ENCODE assay signal across 18 cellular contexts in genomic region chr17:46106966-46107644, GRCh38.
DNase-seq lines count a peak whose midpoint lies in the region; ATAC-seq, FAIRE-seq and TF ChIP-seq lines count a peak whose summit lies in the region.
"Had no signal": no experiment of that assay in that cellular context is flagged by ENCODE, and none has a peak within 500 bp of the region (broad histone marks: within the 10 kb centered on the region; RNA-seq: fewer than 3 reads in every experiment).

No MANE protein-coding gene starts in this region.

- H3K36me3 Mint-ChIP-seq in central memory CD8-positive, alpha-beta T cell (ENCODE audit: insufficient read depth), result peaks cover 11% of the 10 kb centered on the region
- H3K36me3 Mint-ChIP-seq: activated naive CD4-positive, alpha-beta T cell treated with anti-CD3 and anti-CD28 coated beads, Interleukin-2, amount 50 U/mL, for 72 hours had no signal

- H3K36me3 ChIP-seq in A673 (ENCODE audit: insufficient read depth, low read length, poor library complexity, severe bottlenecking), result no peaks in the 10 kb centered on the region
- no peaks in the 10 kb centered on the region for H3K36me3 ChIP-seq in liver (ENCODE audit: control insufficient read depth in 4 of 4, insufficient read depth in 3 of 4, low read depth in 1 of 4, low read length in 3 of 4)
- no peaks in the 10 kb centered on the region for H3K36me3 ChIP-seq in SK-N-SH (replicated peaks in 1 of 2; ENCODE audit: control insufficient read depth in 1 of 2, insufficient read depth in 2 of 2, low read length in 1 of 2)

- H3K4me3 Mint-ChIP-seq in central memory CD8-positive, alpha-beta T cell, result no peak overlapping the region

- H2AFZ ChIP-seq in SK-N-SH (ENCODE audit: low read depth), result no peak overlapping the region
- H2AFZ ChIP-seq: GM23248 had no signal

- H3K27me3 Mint-ChIP-seq in central memory CD8-positive, alpha-beta T cell, result no peaks in the 10 kb centered on the region

- H3K27ac ChIP-seq in A673 (ENCODE audit: low read depth, low read length, poor library complexity, severe bottlenecking) (no peak overlapping the region), liver (ENCODE audit: low read depth in 1 of 2, low read length in 2 of 2) (no peak overlapping the region), SK-N-SH (ENCODE audit: low read depth in 2 of 2, low read length in 1 of 2) (no peak overlapping the region)
- H3K27ac ChIP-seq: GM23248, SJCRH30 had no signal

- H3K9me2 ChIP-seq in SK-N-SH, result no peaks in the 10 kb centered on the region

- CTCF ChIA-PET in A673 (lab: Charles Lee), result no interaction called here
- CTCF ChIA-PET in SK-N-SH (lab: Yijun Ruan, JAX), result interaction anchor here (1.0 to 1.7 kb wide), 4 partner anchors 10 to 424 kb away, joined by 3 to 4 read pairs (median 4); partner anchors contain the start of gene KANSL1

- H3K9me3 ChIP-seq in A673 (ENCODE audit: low read depth, low read length, poor library complexity, severe bottlenecking), result no peaks in the 10 kb centered on the region
- no peaks in the 10 kb centered on the region for H3K9me3 ChIP-seq in liver (ENCODE audit: control insufficient read depth in 4 of 4, low read length in 3 of 4)
- H3K9me3 ChIP-seq in SK-N-SH, result no peaks in the 10 kb centered on the region
- H3K9me3 ChIP-seq: SJCRH30 had no signal

- no peak for TF ChIP-seq CTCF in A673 (conservative IDR thresholded peaks at IDR 0.05; ENCODE audit: low read depth, low read length)
- TF ChIP-seq CTCF in liver (IDR thresholded peaks at IDR 0.05; ENCODE audit: low read depth, low read length, missing input control), result no peak
- no peak for TF ChIP-seq CTCF in SK-N-SH (IDR thresholded peaks at IDR 0.05)

- no peak for ATAC-seq in central memory CD8-positive, alpha-beta T cell (replicated peaks; ENCODE audit: extremely low read depth, poor library complexity, severe bottlenecking)
- ATAC-seq: activated naive CD4-positive, alpha-beta T cell treated with anti-CD3 and anti-CD28 coated beads, Interleukin-2, amount 50 U/mL, for 72 hours had no signal

- 72% methylated on average over 4 of the region's 4 CpGs for WGBS in liver
- WGBS in SK-N-SH (ENCODE audit: low lambda C conversion rate), result 91% methylated on average over 4 of the region's 4 CpGs

- TF ChIP-seq RAD21 in liver (IDR thresholded peaks at IDR 0.05), result no peak
- no peak for TF ChIP-seq RAD21 in SK-N-SH (IDR thresholded peaks at IDR 0.05; ENCODE audit: low read length)

- H3K4me1 ChIP-seq in A673 (ENCODE audit: insufficient read depth, low read length, poor library complexity, severe bottlenecking) (no peaks in the 10 kb centered on the region), liver (ENCODE audit: control insufficient read depth in 4 of 4, insufficient read depth in 4 of 4, low read length in 3 of 4) (peaks cover 7 to 29% (median 20%) of the 10 kb centered on the region in 4 donors), SK-N-SH (ENCODE audit: control insufficient read depth in 1 of 2, insufficient read depth in 2 of 2, low read depth in 1 of 2, low read length in 1 of 2) (peaks cover 3 to 14% of the 10 kb centered on the region in 2 experiments; a peak in 2 of 4 replicates)
- H3K4me1 ChIP-seq: SJCRH30 had no signal

- peak; percentile 15 for FAIRE-seq in H54 (lab: Jason Lieb, UNC)

- H3K79me2 ChIP-seq in SK-N-SH (ENCODE audit: insufficient read depth), result peaks cover 100% of the 10 kb centered on the region

- intact Hi-C loops in A673 (cut with micrococcal nuclease; ENCODE audit: unreplicated experiment), result no loop called here

- no peaks in the 10 kb centered on the region for H3K27me3 ChIP-seq in A673 (replicated peaks; ENCODE audit: insufficient read depth, low read depth, low read length, poor library complexity)
- no peaks in the 10 kb centered on the region for H3K27me3 ChIP-seq in liver (ENCODE audit: control insufficient read depth in 4 of 4, insufficient read depth in 4 of 4, low read length in 3 of 4)
- no peaks in the 10 kb centered on the region for H3K27me3 ChIP-seq in SK-N-SH (ENCODE audit: insufficient read depth)
- H3K27me3 ChIP-seq: dorsolateral prefrontal cortex, SJCRH30 had no signal

- BruUV-seq in A673 (replicated peaks; lab: Mats Ljungman, UMichigan), result no TSS peak

- H3K4me3 ChIP-seq in A673 (ENCODE audit: low read depth, low read length, poor library complexity, severe bottlenecking), result no peak overlapping the region
- no peak overlapping the region for H3K4me3 ChIP-seq in liver (ENCODE audit: low read depth in 1 of 3, low read length in 3 of 3)
- no peak overlapping the region for H3K4me3 ChIP-seq in SK-N-SH (ENCODE audit: low read depth in 2 of 2, low read length in 1 of 2)
- H3K4me3 ChIP-seq: dorsolateral prefrontal cortex, GM23248, SJCRH30 had no signal

- no peak for TF ChIP-seq POLR2A in H54 (IDR thresholded peaks at IDR 0.05; ENCODE audit: low read depth, low read length)

- no peak for TF ChIP-seq EP300 in SK-N-SH (IDR thresholded peaks at IDR 0.05; ENCODE audit: borderline replicate concordance in 1 of 2, low read depth in 1 of 2, low read length in 1 of 2)

- DNase-seq in A673 (ENCODE audit: low spot score) (peak; percentile 10), H54 (ENCODE audit: insufficient read length, low spot score) (no peak), NAMALWA (ENCODE audit: low spot score) (no peak), HuH-7.5 (ENCODE audit: low spot score) (no peak), SK-N-SH (no peak), RPMI8226 (no peak)
- DNase-seq in central memory CD8-positive, alpha-beta T cell (ENCODE audit: low spot score in 2 of 2), result no peak
- DNase-seq: activated CD4-positive, alpha-beta T cell treated with anti-CD3 and anti-CD28 coated beads for 48 hours; AML-193; dorsolateral prefrontal cortex; GM23248; NCI-H146; posterior cingulate gyrus; SJCRH30; stimulated activated CD4-positive, alpha-beta T cell treated with anti-CD3 and anti-CD28 coated beads, Interleukin-2, amount 100 ng/mL, for 24 hours; stimulated activated naive CD4-positive, alpha-beta T cell had no signal

- H3K27ac Mint-ChIP-seq in central memory CD8-positive, alpha-beta T cell (ENCODE audit: low read depth), result peak overlapping the region; percentile 46

- POLR2A ChIA-PET in A673 (lab: Charles Lee; ENCODE audit: low non-redundant PET) (no interaction called here), SK-N-SH (lab: Yijun Ruan, JAX) (no interaction called here)

- H3K9ac ChIP-seq in liver (ENCODE audit: low read depth in 1 of 2, low read length in 2 of 2), result no peak overlapping the region
- H3K9ac ChIP-seq in SK-N-SH, result no peak overlapping the region
- H3K9ac ChIP-seq: GM23248 had no signal

- H3F3A ChIP-seq in SK-N-SH (replicated peaks; ENCODE audit: insufficient read depth), result peaks cover 14% of the 10 kb centered on the region

- peaks cover 72% of the 10 kb centered on the region for H3K4me1 Mint-ChIP-seq in central memory CD8-positive, alpha-beta T cell

- H4K20me1 ChIP-seq in SK-N-SH (ENCODE audit: insufficient read depth), result peaks cover 100% of the 10 kb centered on the region

- no peaks in the 10 kb centered on the region for H3K9me3 Mint-ChIP-seq in central memory CD8-positive, alpha-beta T cell
- H3K9me3 Mint-ChIP-seq: activated naive CD4-positive, alpha-beta T cell treated with anti-CD3 and anti-CD28 coated beads, Interleukin-2, amount 50 U/mL, for 72 hours had no signal

- no peak overlapping the region for H3K4me2 ChIP-seq in SK-N-SH

TF ChIP-seq in liver, 16 proteins besides CTCF, POLR2A, EP300 and RAD21:
- peak in 1 of 2 donors; percentile 17 for TF ChIP-seq RXRA (IDR thresholded peaks at IDR 0.05)
- no peak for TF ChIP-seq EGR1 (IDR thresholded peaks at IDR 0.05; ENCODE audit: low read depth in 2 of 2)
- TF ChIP-seq HNF4A (conservative IDR thresholded peaks at IDR 0.05), result peak; percentile 19 to 24

TF ChIP-seq in SK-N-SH, 30 proteins besides CTCF, POLR2A, EP300 and RAD21 (continues in another document):
- no peak for TF ChIP-seq TCF12 (IDR thresholded peaks at IDR 0.05)
- TF ChIP-seq SMC3 (IDR thresholded peaks at IDR 0.05; ENCODE audit: low read depth, low read length), result no peak
- no peak for TF ChIP-seq FOXJ3 (CRISPR knock-in tag; IDR thresholded peaks at IDR 0.05)
- TF ChIP-seq ZBTB33 (IDR thresholded peaks at IDR 0.05; ENCODE audit: borderline replicate concordance, low read depth), result no peak
- no peak for TF ChIP-seq RFX5 (IDR thresholded peaks at IDR 0.05; ENCODE audit: low read length)
- TF ChIP-seq SIN3A (IDR thresholded peaks at IDR 0.05; ENCODE audit: borderline replicate concordance, low read depth, low read length), result no peak
- TF ChIP-seq FOSL2 (IDR thresholded peaks at IDR 0.05; ENCODE audit: borderline replicate concordance, low read depth), result no peak
